ENCODE assay signal across 1 cellular context in genomic region chr19:42254083-42254849, GRCh38.
TF ChIP-seq lines count a peak whose summit lies in the region.

No MANE protein-coding gene starts in this region.

TF ChIP-seq in K562, 482 proteins besides CTCF, POLR2A, EP300 and RAD21 (continues in another document):
- peak; percentile 44 for TF ChIP-seq CHD4 (IDR thresholded peaks at IDR 0.05; ENCODE audit: insufficient read depth, insufficient replicate concordance, low read depth, low read length, poor library complexity, severe bottlenecking)
- TF ChIP-seq SREBF2 (CRISPR knock-in tag; IDR thresholded peaks at IDR 0.05), result no peak
- peak; percentile 36; the same call in 1 of the 2 replicates for TF ChIP-seq ZNF263 (CRISPR knock-in tag; IDR thresholded peaks at IDR 0.05; ENCODE audit: borderline replicate concordance)
- no peak for TF ChIP-seq BRF1 (IDR thresholded peaks at IDR 0.05; ENCODE audit: borderline replicate concordance, extremely low read depth, insufficient read length)
- no peak for TF ChIP-seq SMC3 (conservative IDR thresholded peaks at IDR 0.05; ENCODE audit: insufficient read depth, low read depth, low read length)
- TF ChIP-seq ZFPM2 (CRISPR knock-in tag; IDR thresholded peaks at IDR 0.05), result no peak
- TF ChIP-seq MEIS2 (IDR thresholded peaks at IDR 0.05; ENCODE audit: partially characterized antibody), result peak; percentile 31
- TF ChIP-seq ZNF277 (CRISPR knock-in tag; IDR thresholded peaks at IDR 0.05; ENCODE audit: borderline replicate concordance), result no peak
- no peak for TF ChIP-seq NUFIP1 (IDR thresholded peaks at IDR 0.05; ENCODE audit: partially characterized antibody)
- 0 out of 4 replicates have a peak, but pooled peaks of 1 of the 2 experiments have one; percentile 25 for TF ChIP-seq KDM4B (IDR thresholded peaks at IDR 0.05; ENCODE audit: borderline replicate concordance in 2 of 2, low read depth in 1 of 2)
- TF ChIP-seq ZBTB11 (CRISPR knock-in tag; IDR thresholded peaks at IDR 0.05), result 0 out of 6 replicates have a peak, but pooled peaks of 1 of the 3 experiments have one; percentile 26
- no peak for TF ChIP-seq HNRNPK (IDR thresholded peaks at IDR 0.05; ENCODE audit: low read depth, low read length, poor library complexity, severe bottlenecking)
- no peak for TF ChIP-seq ELF4 (CRISPR knock-in tag; IDR thresholded peaks at IDR 0.05)
- TF ChIP-seq ZNF280B (CRISPR knock-in tag; IDR thresholded peaks at IDR 0.05), result no peak
- TF ChIP-seq MXD1 (CRISPR knock-in tag; IDR thresholded peaks at IDR 0.05; ENCODE audit: borderline replicate concordance, poor library complexity, severe bottlenecking), result no peak
- TF ChIP-seq ZNF146 (CRISPR knock-in tag; IDR thresholded peaks at IDR 0.05; ENCODE audit: unreplicated experiment), result no peak
- TF ChIP-seq PHF8 (IDR thresholded peaks at IDR 0.05; ENCODE audit: borderline replicate concordance, low read length), result 0 out of 2 replicates have a peak, but pooled peaks have one; percentile 4
- peak; percentile 33; the same call in 1 of the 2 replicates for TF ChIP-seq RB1 (IDR thresholded peaks at IDR 0.05; ENCODE audit: low read depth)
- no peak for TF ChIP-seq CTCFL (IDR thresholded peaks at IDR 0.05; ENCODE audit: borderline replicate concordance, insufficient read depth, low read depth, low read length, poor library complexity, severe bottlenecking)
- no peak for TF ChIP-seq GMEB1 (CRISPR knock-in tag; IDR thresholded peaks at IDR 0.05)
- no peak for TF ChIP-seq ZBTB26 (CRISPR knock-in tag; IDR thresholded peaks at IDR 0.05)
- no peak for TF ChIP-seq POLR3A (IDR thresholded peaks at IDR 0.05; ENCODE audit: borderline replicate concordance, extremely low read depth, insufficient read depth, insufficient read length)
- TF ChIP-seq CGGBP1 (CRISPR knock-in tag; IDR thresholded peaks at IDR 0.05), result no peak
- 0 out of 4 replicates have a peak, but pooled peaks of 1 of the 2 experiments have one; percentile 11 for TF ChIP-seq MLX (CRISPR knock-in tag; conservative IDR thresholded peaks at IDR 0.05)
- TF ChIP-seq FOS (IDR thresholded peaks at IDR 0.05; ENCODE audit: extremely low read depth, insufficient read length), result no peak
- no peak for TF ChIP-seq TEAD2 (tag; IDR thresholded peaks at IDR 0.05)
- TF ChIP-seq ZNF695 (CRISPR knock-in tag; IDR thresholded peaks at IDR 0.05), result no peak
- TF ChIP-seq TAF9B (IDR thresholded peaks at IDR 0.05; ENCODE audit: partially characterized antibody), result no peak
- no peak for TF ChIP-seq BDP1 (IDR thresholded peaks at IDR 0.05; ENCODE audit: insufficient read depth, insufficient read length)
- peak; percentile 44; the same call in 1 of the 2 replicates for TF ChIP-seq POLR2AphosphoS5 (IDR thresholded peaks at IDR 0.05; ENCODE audit: control insufficient read depth, insufficient read depth, low read depth, low read length)
- 0 out of 2 replicates have a peak, but pooled peaks have one; percentile 41 for TF ChIP-seq ETS1 (conservative IDR thresholded peaks at IDR 0.05; ENCODE audit: control insufficient read depth, low read depth, low read length)
- TF ChIP-seq SIRT6 (IDR thresholded peaks at IDR 0.05; ENCODE audit: low read depth, low read length), result no peak
- TF ChIP-seq SLC30A9 (CRISPR knock-in tag; IDR thresholded peaks at IDR 0.05), result no peak
- peak; percentile 73 for TF ChIP-seq ZNF740 (CRISPR knock-in tag; IDR thresholded peaks at IDR 0.05)
- peak in 1 of 2 experiments; percentile 84; a peak in 2 of 4 replicates for TF ChIP-seq ZNF740 (tag; IDR thresholded peaks at IDR 0.05)
- TF ChIP-seq USF1 (CRISPR knock-in tag; IDR thresholded peaks at IDR 0.05), result no peak
- TF ChIP-seq CEBPZ (IDR thresholded peaks at IDR 0.05; ENCODE audit: borderline replicate concordance, low read depth, low read length), result no peak
